11 cellular contexts compared by ENCODE assay signal in genomic region chr18:10122116-10122515, GRCh38.
DNase-seq lines count a peak whose midpoint lies in the region; ATAC-seq, FAIRE-seq and TF ChIP-seq lines count a peak whose summit lies in the region.
"Had no signal": no experiment of that assay in that cellular context is flagged by ENCODE, and none has a peak within 500 bp of the region (broad histone marks: within the 10 kb centered on the region; RNA-seq: fewer than 3 reads in every experiment).

No MANE protein-coding gene starts in this region.

- no peak for FAIRE-seq in frontal cortex (lab: Jason Lieb, UNC)
- FAIRE-seq: RCC 7860 had no signal

- peaks cover 3 to 23% (median 17%) of the 10 kb centered on the region in 9 donors for H3K4me1 ChIP-seq in heart right ventricle
- H3K4me1 ChIP-seq in suprapubic skin = peaks cover 37% of the 10 kb centered on the region

- peaks cover 0 to 14% (median 0%) of the 10 kb centered on the region in 11 donors for H3K9me3 ChIP-seq in heart right ventricle
- H3K9me3 ChIP-seq in suprapubic skin = no peaks in the 10 kb centered on the region

- intact Hi-C loops in heart right ventricle (cut with DNase I) = no loop called here

- peak; percentile 46 to 90 (median 72) for ATAC-seq in heart right ventricle
- ATAC-seq in HG03469 (IDR thresholded peaks at IDR 0.05; ENCODE audit: unreplicated experiment) = no peak
- no peak for ATAC-seq in GM18502 (IDR thresholded peaks at IDR 0.05; ENCODE audit: poor library complexity, unreplicated experiment)

- peak overlapping the region in 9 of 10 donors; percentile 10 to 81 (median 69) for H3K27ac ChIP-seq in heart right ventricle
- H3K27ac ChIP-seq in suprapubic skin = peak overlapping the region; percentile 36
- H3K27ac ChIP-seq: 22Rv1 had no signal

- TF ChIP-seq POLR2A in suprapubic skin (IDR thresholded peaks at IDR 0.05) = no peak

- H3K4me3 ChIP-seq in heart right ventricle = no peak overlapping the region
- H3K4me3 ChIP-seq in suprapubic skin = no peak overlapping the region

- TF ChIP-seq CTCF in heart right ventricle (IDR thresholded peaks at IDR 0.05) = no peak
- no peak for TF ChIP-seq CTCF in suprapubic skin (IDR thresholded peaks at IDR 0.05)

- 37 to 49% methylated on average over 9 of the region's 9 CpGs for WGBS in heart right ventricle, 2 donors
- WGBS in suprapubic skin = 15% methylated on average over 7 of the region's 9 CpGs

- no peak for TF ChIP-seq EP300 in suprapubic skin (IDR thresholded peaks at IDR 0.05)

- H3K36me3 ChIP-seq in heart right ventricle (no peaks in the 10 kb centered on the region), suprapubic skin (no peaks in the 10 kb centered on the region)

- H3K27me3 ChIP-seq in heart right ventricle (no peaks in the 10 kb centered on the region), suprapubic skin (no peaks in the 10 kb centered on the region)

- peak; percentile 17 to 22 for DNase-seq in NCI-H526 (lab: John Stamatoyannopoulos, UW)
- no peak for DNase-seq in NCI-H526 treated with DMSO at 0.1 percent for 48 hours (lab: John Stamatoyannopoulos, UW)
- peak; percentile 71 to 80 for DNase-seq in SHP77 (lab: John Stamatoyannopoulos, UW)
- DNase-seq in heart right ventricle = no peak
- DNase-seq in suprapubic skin (ENCODE audit: low spot score in 2 of 2) = no peak
- DNase-seq in frontal cortex (ENCODE audit: low spot score in 2 of 2) = no peak
- DNase-seq: stimulated activated CD4-positive, alpha-beta T cell treated with anti-CD3 and anti-CD28 coated beads, Interleukin-2, amount 100 ng/mL, for 24 hours had no signal

Comparison
In these comparisons a context has a peak if more than half of its experiments do, and no peak if none do; other contexts are left out.
1. DNase-seq: peak in NCI-H526 (2 of 2) and SHP77 (2 of 2); none in NCI-H526 treated with DMSO at 0.1 percent for 48 hours (single experiment), heart right ventricle (0 of 2), suprapubic skin (0 of 2) and frontal cortex (0 of 2).
2. ATAC-seq: peak in heart right ventricle (8 of 8); none in HG03469 (single experiment) and GM18502 (single experiment).